ENCODE assay signal across 10 cellular contexts in genomic region chr9:2126331-2126789, GRCh38.
A peak's percentile ranks its signal among the peaks of the same experiment; 100 is the strongest.
DNase-seq lines count a peak whose midpoint lies in the region; ATAC-seq and TF ChIP-seq lines count a peak whose summit lies in the region.
"Had no signal": no experiment of that assay in that cellular context is flagged by ENCODE, and none has a peak within 500 bp of the region (broad histone marks: within the 10 kb centered on the region; RNA-seq: fewer than 3 reads in every experiment).

No MANE protein-coding gene starts in this region.

- ATAC-seq in Right ventricle myocardium inferior (peak; percentile 61), HG02759 (IDR thresholded peaks at IDR 0.05; ENCODE audit: unreplicated experiment) (no peak)

- no peak overlapping the region for H3K9ac ChIP-seq in muscle layer of colon (ENCODE audit: low read length)

- peak overlapping the region in 39 of 59 donors; percentile 0 to 52 (median 29) for H3K4me3 ChIP-seq in dorsolateral prefrontal cortex
- H3K4me3 ChIP-seq in muscle layer of colon (ENCODE audit: low read depth in 1 of 2, low read length in 2 of 2) = peak overlapping the region in 1 of 2 donors; percentile 28
- peak overlapping the region in 1 of 2 donors; percentile 6 for H3K4me3 ChIP-seq in uterus

- peak overlapping the region in 55 of 59 donors; percentile 4 to 88 (median 70) for H3K27ac ChIP-seq in dorsolateral prefrontal cortex
- peak overlapping the region; percentile 87 for H3K27ac ChIP-seq in muscle layer of colon (ENCODE audit: low read depth, low read length)
- peak overlapping the region; percentile 76 to 90 for H3K27ac ChIP-seq in uterus

- H3K27me3 ChIP-seq in dorsolateral prefrontal cortex (no peaks in the 10 kb centered on the region), muscle layer of colon (ENCODE audit: control insufficient read depth in 1 of 2, insufficient read depth in 2 of 2, low read length in 2 of 2) (no peaks in the 10 kb centered on the region), uterus (no peaks in the 10 kb centered on the region)

- H3K36me3 ChIP-seq in muscle layer of colon (ENCODE audit: insufficient read depth, low read length) = peaks cover 27% of the 10 kb centered on the region
- H3K36me3 ChIP-seq in uterus = no peaks in the 10 kb centered on the region

- H3K9me3 ChIP-seq in muscle layer of colon (ENCODE audit: low read length) (no peaks in the 10 kb centered on the region), uterus (no peaks in the 10 kb centered on the region)

- TF ChIP-seq POLR2A in uterus (IDR thresholded peaks at IDR 0.05) = no peak

- no peak for TF ChIP-seq CTCF in dorsolateral prefrontal cortex (IDR thresholded peaks at IDR 0.05 in 54 of 56, conservative IDR thresholded peaks at IDR 0.05 in 2 of 56; ENCODE audit: low read depth in 1 of 56, partially characterized antibody in 56 of 56)
- no peak for TF ChIP-seq CTCF in uterus (IDR thresholded peaks at IDR 0.05)

- intact Hi-C loops in Right ventricle myocardium inferior (cut with DNase I) (loop anchor here (5.0 kb wide), 1 partner anchor 691 kb away; no protein-coding TSS in a partner anchor), cardiac septum (cut with DNase I) (loop anchor here (5.0 kb wide), 1 partner anchor 711 kb away; no protein-coding TSS in a partner anchor), dorsolateral prefrontal cortex (cut with DNase I) (loop anchor here in 1 of 2 donors (10.0 kb wide), 1 partner anchor 118 kb away; no protein-coding TSS in a partner anchor), uterus (cut with DNase I; ENCODE audit: low total_unique reads) (no loop called here)

- H3K4me1 ChIP-seq in muscle layer of colon (ENCODE audit: insufficient read depth, low read length) = peaks cover 50% of the 10 kb centered on the region
- H3K4me1 ChIP-seq in uterus = peaks cover 7 to 15% of the 10 kb centered on the region in 2 donors

- DNase-seq in Right ventricle myocardium inferior (ENCODE audit: missing footprints) (no peak), cardiac septum (ENCODE audit: low spot score) (no peak), dorsolateral prefrontal cortex (peak in 2 of 10 donors; percentile 11 to 52), uterus (peak; percentile 61 to 69), NCI-H524 (lab: John Stamatoyannopoulos, UW) (no peak)
- no peak for DNase-seq in stimulated activated CD4-positive, alpha-beta T cell treated with anti-CD3 and anti-CD28 coated beads, Interleukin-4, amount 100 ng/mL, for 4 hours
- DNase-seq: NCI-H226; stimulated activated naive CD4-positive, alpha-beta T cell treated with Interleukin-2 at 50 U/mL for 16 hours had no signal

Comparison
In these comparisons a context has a peak if more than half of its experiments do, and no peak if none do; other contexts are left out.
1. DNase-seq: peak in uterus (2 of 2); none in Right ventricle myocardium inferior (single experiment), cardiac septum (single experiment), stimulated activated CD4-positive, alpha-beta T cell treated with anti-CD3 and anti-CD28 coated beads, Interleukin-4, amount 100 ng/mL, for 4 hours (0 of 2) and NCI-H524 (0 of 2).
2. Peak in every context shown above with its lines, with median percentiles within 50 percentile points of each other: H3K27ac ChIP-seq.